In genomic region chr7:143606088-143606487, GRCh38 we compare ENCODE assay signal across 3 cellular contexts. TPM values are rescaled to one million over a fixed set of nuclear protein-coding genes. Genes with fewer than 3 reads are reported as not detected.
"Had no signal": no experiment of that assay in that cellular context is flagged by ENCODE, and none has a peak within 500 bp of the region (broad histone marks: within the 10 kb centered on the region; RNA-seq: fewer than 3 reads in every experiment).

No MANE protein-coding gene starts in this region.

RNA-seq across cellular contexts. Expression of gene CTAGE15, which starts 34.5 kb away (rescaled TPM):
- total RNA-seq: Right ventricle myocardium inferior, SJCRH30, SK-MEL-5 had no signal
